26 cellular contexts compared by ENCODE assay signal in genomic region chr14:93834739-93835383, GRCh38. TPM values are rescaled to one million over a fixed set of nuclear protein-coding genes. Genes with fewer than 3 reads are reported as not detected.
"Had no signal": no experiment of that assay in that cellular context is flagged by ENCODE, and none has a peak within 500 bp of the region (broad histone marks: within the 10 kb centered on the region; RNA-seq: fewer than 3 reads in every experiment).

No MANE protein-coding gene starts in this region.

- H3K36me3 ChIP-seq: adrenal gland had no signal

- DNase-seq: activated B cell treated with CpG ODN at 0.5 μM for 24 hours; activated CD4-positive, alpha-beta memory T cell treated with anti-CD3 and anti-CD28 coated beads for 36 hours; activated CD4-positive, alpha-beta T cell treated with anti-CD3 and anti-CD28 coated beads, Interleukin-2, amount 10 ng/mL, durations not matched to agents 7 days and 5 days; activated CD8-positive, alpha-beta memory T cell treated with anti-CD3 and anti-CD28 coated beads for 24 hours; activated gamma-delta T cell; activated naive CD4-positive, alpha-beta T cell treated with anti-CD3 and anti-CD28 coated beads, Interleukin-2, amount 10 ng/mL, durations not matched to agents 7 days and 5 days; activated naive CD8-positive, alpha-beta T cell treated with anti-CD3 and anti-CD28 coated beads, Interleukin-2, amount 10 ng/mL, durations not matched to agents 7 days and 5 days; activated T-cell treated with anti-CD3 and anti-CD28 coated beads, Interleukin-2, amount 50 U/mL, for 4 hours; adrenal gland; anterior cingulate cortex; central memory CD4-positive, alpha-beta T cell; KG1; NCI-H1092; NCI-H1417; NCI-H1930; NCI-H2107; NCI-H2171 treated with DMSO at 0.1 percent for 48 hours; NCI-H226; NCI-H526; PC-9; SIG-M5; T-helper 17 cell; T-helper 9 cell had no signal

- H3K9me3 ChIP-seq: adrenal gland had no signal

- ATAC-seq: activated T-cell treated with anti-CD3 and anti-CD28 coated beads, Interleukin-2, amount 50 U/mL, for 4 hours; T-helper 17 cell had no signal

- H3K27me3 ChIP-seq: adrenal gland had no signal

- H3K4me1 ChIP-seq: adrenal gland had no signal

- H3K4me3 ChIP-seq: adrenal gland, PC-9 had no signal

- H3K27ac ChIP-seq: adrenal gland, PC-9 had no signal

RNA-seq across cellular contexts. Expression of gene PRIMA1, which starts 46.6 kb away (rescaled TPM):
- total RNA-seq: activated B cell treated with CpG ODN at 0.5 μM for 24 hours; activated CD4-positive, alpha-beta memory T cell treated with anti-CD3 and anti-CD28 coated beads for 36 hours; activated CD4-positive, alpha-beta T cell treated with anti-CD3 and anti-CD28 coated beads, Interleukin-2, amount 10 ng/mL, durations not matched to agents 7 days and 5 days; activated naive CD8-positive, alpha-beta T cell treated with anti-CD3 and anti-CD28 coated beads, Interleukin-2, amount 10 ng/mL, durations not matched to agents 7 days and 5 days; activated T-cell treated with anti-CD3 and anti-CD28 coated beads, Interleukin-2, amount 50 U/mL, for 4 hours; chondrocyte; LHCN-M2; M059J; PC-9; T-helper 17 cell had no signal
